Comparison of ENCODE assay signal across 1 cellular context in genomic region chr11:57667065-57667714, GRCh38.
A peak's percentile ranks its signal among the peaks of the same experiment; 100 is the strongest.
TF ChIP-seq lines count a peak whose summit lies in the region.

No MANE protein-coding gene starts in this region.

TF ChIP-seq in HEK293, 187 proteins besides CTCF, POLR2A, EP300 and RAD21 (continued from another document):
- TF ChIP-seq ZNF362 (tag by site-specific recombination; IDR thresholded peaks at IDR 0.05): peak; percentile 98
- no peak for TF ChIP-seq ZNF138 (tag by site-specific recombination; IDR thresholded peaks at IDR 0.05; ENCODE audit: borderline replicate concordance)
- TF ChIP-seq ZNF311 (tag by site-specific recombination; IDR thresholded peaks at IDR 0.05; ENCODE audit: borderline replicate concordance): no peak
- TF ChIP-seq ZSCAN18 (tag by site-specific recombination; IDR thresholded peaks at IDR 0.05): no peak
- no peak for TF ChIP-seq OSR2 (tag by site-specific recombination; IDR thresholded peaks at IDR 0.05)
- TF ChIP-seq ZSCAN23 (tag by site-specific recombination; IDR thresholded peaks at IDR 0.05): 0 out of 2 replicates have a peak, but pooled peaks have one; percentile 53
- TF ChIP-seq ZNF654 (tag by site-specific recombination; IDR thresholded peaks at IDR 0.05; ENCODE audit: low read depth): no peak
- TF ChIP-seq ZXDB (tag by site-specific recombination; IDR thresholded peaks at IDR 0.05): peak; percentile 66
- TF ChIP-seq PATZ1 (tag by site-specific recombination; IDR thresholded peaks at IDR 0.05): peak; percentile 32; the same call in 1 of the 2 replicates
- no peak for TF ChIP-seq ZBTB49 (tag by site-specific recombination; IDR thresholded peaks at IDR 0.05; ENCODE audit: low read depth)
- TF ChIP-seq ZNF146 (tag by site-specific recombination; IDR thresholded peaks at IDR 0.05): no peak
- TF ChIP-seq SP3 (tag by site-specific recombination; IDR thresholded peaks at IDR 0.05): peak; percentile 54; the same call in 1 of the 2 replicates
- no peak for TF ChIP-seq ZBTB44 (tag by site-specific recombination; IDR thresholded peaks at IDR 0.05)
- 0 out of 2 replicates have a peak, but pooled peaks have one; percentile 77 for TF ChIP-seq ZNF324 (tag by site-specific recombination; IDR thresholded peaks at IDR 0.05)
- TF ChIP-seq SP2 (tag by site-specific recombination; IDR thresholded peaks at IDR 0.05): 0 out of 2 replicates have a peak, but pooled peaks have one; percentile 63
- 0 out of 2 replicates have a peak, but pooled peaks have one; percentile 11 for TF ChIP-seq TRIM28 (IDR thresholded peaks at IDR 0.05; ENCODE audit: borderline replicate concordance, low read length)
- TF ChIP-seq ZNF341 (tag by site-specific recombination; IDR thresholded peaks at IDR 0.05; ENCODE audit: low read depth): peak; percentile 49
- no peak for TF ChIP-seq ZNF18 (tag by site-specific recombination; IDR thresholded peaks at IDR 0.05)
- TF ChIP-seq ZNF791 (tag by site-specific recombination; IDR thresholded peaks at IDR 0.05): no peak
